19 cellular contexts compared by ENCODE assay signal in genomic region chr10:44379907-44380306, GRCh38. TPM values are rescaled to one million over a fixed set of nuclear protein-coding genes. Genes with fewer than 3 reads are reported as not detected.
"Had no signal": no experiment of that assay in that cellular context is flagged by ENCODE, and none has a peak within 500 bp of the region (broad histone marks: within the 10 kb centered on the region; RNA-seq: fewer than 3 reads in every experiment).

No MANE protein-coding gene starts in this region.

- H3K4me3 ChIP-seq: mucosa of descending colon, tibial nerve had no signal

- H3K9ac ChIP-seq: parathyroid adenoma had no signal

- H3K27ac ChIP-seq: parathyroid adenoma, tibial nerve, VCaP had no signal

- H2AFZ ChIP-seq: parathyroid adenoma had no signal

- DNase-seq: activated CD4-positive, alpha-beta T cell treated with anti-CD3 and anti-CD28 coated beads, Interleukin-2, amount 10 ng/mL, durations not matched to agents 7 days and 5 days; activated CD4-positive, CD25-positive, alpha-beta regulatory T cell treated with anti-CD3 and anti-CD28 coated beads, Interleukin-2, amount 50 U/mL, for 72 hours; activated CD8-positive, alpha-beta T cell treated with anti-CD3 and anti-CD28 coated beads for 36 hours; activated gamma-delta T cell; activated naive CD4-positive, alpha-beta T cell treated with anti-CD3 and anti-CD28 coated beads, Interleukin-2, amount 50 U/mL, for 16 hours; anterior cingulate cortex; caudate nucleus; effector CD4-positive, alpha-beta T cell; erythroblast; foreskin fibroblast; mucosa of descending colon; nucleus accumbens; stimulated activated CD4-positive, alpha-beta T cell treated with anti-CD3 and anti-CD28 coated beads, Interleukin-1b, Interleukin-23, amount 100 ng/mL, for 48 hours; substantia nigra had no signal

- H3K9me3 ChIP-seq: mucosa of descending colon, tibial nerve had no signal

- ATAC-seq: activated CD8-positive, alpha-beta T cell treated with anti-CD3 and anti-CD28 coated beads for 36 hours; mucosa of descending colon had no signal

RNA-seq across cellular contexts. Expression of gene CXCL12, which starts 5.0 kb away (rescaled TPM):
- total RNA-seq: activated CD4-positive, alpha-beta T cell treated with anti-CD3 and anti-CD28 coated beads, Interleukin-2, amount 10 ng/mL, durations not matched to agents 7 days and 5 days; activated CD8-positive, alpha-beta T cell treated with anti-CD3 and anti-CD28 coated beads for 36 hours; activated T-helper 1 cell treated with anti-CD3 and anti-CD28 coated beads, Interleukin-12 subunit alpha, Interleukin-12 subunit beta, Interleukin-2, Interleukin-4 antibody, amounts not matched to agents 30 ng/mL and 10 ng/mL and 1 ng/mL, durations not matched to agents 14 hours and 24 hours and 36 hours; T-helper 2 cell treated with Interferon-gamma antibody and Interleukin-4, amounts not matched to agents 100 ng/mL and 5 ng/mL, for 36 hours had no signal
